ENCODE assay signal across 13 cellular contexts in the genomic region with DNA sequence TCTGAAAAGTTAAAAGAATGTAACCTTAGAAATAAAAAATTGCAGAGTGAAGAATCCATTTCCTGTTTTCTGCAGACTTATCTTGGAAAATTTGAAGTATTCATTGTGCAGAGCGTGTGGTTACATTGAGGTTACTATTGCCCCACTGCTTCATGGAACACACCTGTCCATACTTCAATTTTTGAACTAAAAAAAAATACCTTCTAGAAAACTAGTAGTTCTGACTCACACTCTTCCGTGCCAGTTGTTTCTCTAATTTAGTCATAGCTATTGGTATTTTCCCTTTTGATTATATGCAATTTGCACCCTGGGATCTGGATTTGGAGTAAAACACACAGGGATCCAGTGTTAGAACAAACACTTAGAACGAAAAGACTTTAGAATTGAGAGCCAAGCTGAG.
DNase-seq lines count a peak whose midpoint lies in the region; ATAC-seq and TF ChIP-seq lines count a peak whose summit lies in the region.
"Had no signal": no experiment of that assay in that cellular context is flagged by ENCODE, and none has a peak within 500 bp of the region (broad histone marks: within the 10 kb centered on the region; RNA-seq: fewer than 3 reads in every experiment).

No MANE protein-coding gene starts in this region.

- in situ Hi-C loops in transverse colon (cut with MboI; ENCODE audit: low pct_ligation_motif_present in 1 of 4, low pct_unique_long_range_greater_than_20kb in 1 of 4, low sequenced_read_pairs in 3 of 4) = no loop called here

- H3K27ac Mint-ChIP-seq in T-cell = no peak overlapping the region

- DNase-seq in HT1080 (ENCODE audit: low read depth) (peak; percentile 30), epithelial cell of esophagus (ENCODE audit: low read depth) (peak; percentile 4), transverse colon (no peak), NCI-H510A treated with DMSO at 0.1 percent for 48 hours (lab: John Stamatoyannopoulos, UW) (no peak), suprapubic skin (ENCODE audit: low spot score in 2 of 2) (no peak), T-cell (no peak)
- DNase-seq: NCI-H1436; OCI-M1; stimulated activated CD4-positive, alpha-beta T cell treated with anti-CD3 and anti-CD28 coated beads, Interleukin-1b, Interleukin-23, amount 100 ng/mL, for 48 hours had no signal

- ATAC-seq in GM18517 (IDR thresholded peaks at IDR 0.05; ENCODE audit: unreplicated experiment) (peak; percentile 60), GM21423 (IDR thresholded peaks at IDR 0.05; ENCODE audit: unreplicated experiment) (peak; percentile 78), T-cell (replicated peaks in 1 of 4) (no peak)

- no peaks in the 10 kb centered on the region for H3K36me3 Mint-ChIP-seq in T-cell

- H3K36me3 ChIP-seq in transverse colon (no peaks in the 10 kb centered on the region), suprapubic skin (no peaks in the 10 kb centered on the region)
- H3K36me3 ChIP-seq: thoracic aorta had no signal

- TF ChIP-seq EP300 in transverse colon (IDR thresholded peaks at IDR 0.05; ENCODE audit: low read depth) = no peak
- no peak for TF ChIP-seq EP300 in suprapubic skin (IDR thresholded peaks at IDR 0.05)

- CTCF ChIA-PET in T-cell (lab: Charles Lee) = no interaction called here

- H3K4me3 ChIP-seq in epithelial cell of esophagus (ENCODE audit: low read length) = no peak overlapping the region
- H3K4me3 ChIP-seq in transverse colon = no peak overlapping the region
- H3K4me3 ChIP-seq in suprapubic skin = no peak overlapping the region
- H3K4me3 ChIP-seq: thoracic aorta had no signal

- H3K27me3 ChIP-seq in transverse colon = no peaks in the 10 kb centered on the region
- no peaks in the 10 kb centered on the region for H3K27me3 ChIP-seq in suprapubic skin

- no peak overlapping the region for H3K27ac ChIP-seq in transverse colon
- no peak overlapping the region for H3K27ac ChIP-seq in suprapubic skin
- H3K27ac ChIP-seq: thoracic aorta had no signal

- POLR2A ChIA-PET in T-cell (lab: Charles Lee) = interaction anchor here in 1 of 2 donors (1.0 kb wide), 1 partner anchor 10 kb away, joined by 8 read pairs; no protein-coding TSS in a partner anchor

- TF ChIP-seq POLR2A in transverse colon (IDR thresholded peaks at IDR 0.05) (no peak), suprapubic skin (IDR thresholded peaks at IDR 0.05) (no peak)

- H3K9me3 ChIP-seq in transverse colon (no peaks in the 10 kb centered on the region), suprapubic skin (no peaks in the 10 kb centered on the region)
- H3K9me3 ChIP-seq: thoracic aorta had no signal

- no peak for TF ChIP-seq CTCF in epithelial cell of esophagus (IDR thresholded peaks at IDR 0.05; ENCODE audit: insufficient read depth, low read depth, low read length, missing control alignments)
- TF ChIP-seq CTCF in transverse colon (IDR thresholded peaks at IDR 0.05) = no peak
- TF ChIP-seq CTCF in suprapubic skin (IDR thresholded peaks at IDR 0.05) = no peak

- peaks cover 0 to 2% (median 0%) of the 10 kb centered on the region in 3 donors for H3K4me1 Mint-ChIP-seq in T-cell

- no peak overlapping the region for H3K4me3 Mint-ChIP-seq in T-cell
- H3K4me3 Mint-ChIP-seq: neural crest cell had no signal

- intact Hi-C loops in transverse colon (cut with DNase I; ENCODE audit: low total_unique reads) = no loop called here

- 59 to 72% methylated on average over 3 of the region's 3 CpGs for WGBS in transverse colon (ENCODE audit: low coverage in 1 of 2), 2 donors
- WGBS in suprapubic skin = 80% methylated on average over 3 of the region's 3 CpGs

- no peaks in the 10 kb centered on the region for H3K9me3 Mint-ChIP-seq in T-cell
- H3K9me3 Mint-ChIP-seq: neural crest cell had no signal

- no peaks in the 10 kb centered on the region for H3K4me1 ChIP-seq in transverse colon
- peaks cover 7% of the 10 kb centered on the region for H3K4me1 ChIP-seq in suprapubic skin

- no peaks in the 10 kb centered on the region for H3K27me3 Mint-ChIP-seq in T-cell

Comparison
In these comparisons a context has a peak if more than half of its experiments do, and no peak if none do; other contexts are left out.
1. ATAC-seq: peak in GM18517 (single experiment) and GM21423 (single experiment); none in T-cell (0 of 4).
2. DNase-seq: peak in HT1080 (single experiment) and epithelial cell of esophagus (single experiment); none in transverse colon (single experiment), NCI-H510A treated with DMSO at 0.1 percent for 48 hours (single experiment), suprapubic skin (0 of 2) and T-cell (0 of 34).